ENCODE assay signal across 3 cellular contexts in the genomic region with DNA sequence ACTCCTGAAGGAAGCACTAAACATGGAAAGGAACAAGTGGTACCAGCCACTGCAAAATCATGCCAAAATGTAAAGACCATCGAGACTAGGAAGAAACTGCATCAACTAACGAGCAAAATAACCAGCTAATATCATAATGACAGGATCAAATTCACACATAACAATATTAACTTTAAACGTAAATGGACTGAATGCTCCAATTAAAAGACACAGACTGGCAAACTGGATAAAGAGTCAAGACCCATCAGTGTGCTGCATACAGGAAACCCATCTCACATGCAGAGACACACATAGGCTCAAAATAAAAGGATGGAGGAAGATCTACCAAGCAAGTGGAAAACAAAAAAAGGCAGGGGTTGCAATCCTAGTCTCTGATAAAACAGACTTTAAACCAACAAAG.
DNase-seq lines count a peak whose midpoint lies in the region; ATAC-seq, FAIRE-seq and TF ChIP-seq lines count a peak whose summit lies in the region.
"Not testable (repeated sequence)": the region's sequence is repeated elsewhere in the genome, so short reads cannot be mapped to it uniquely, and the experiment has no call there.

No MANE protein-coding gene starts in this region.

- not testable (repeated sequence) for H3K27me3 Mint-ChIP-seq in progenitor cell of endocrine pancreas

- not testable (repeated sequence) for H3K4me3 ChIP-seq in HEK293 (ENCODE audit: low read depth, low read length); K562

- H3K27me3 ChIP-seq in K562 (ENCODE audit: control insufficient read depth in 2 of 2, insufficient read depth in 2 of 2, low read length in 2 of 2), result not testable (repeated sequence)

- H3K4me1 Mint-ChIP-seq in progenitor cell of endocrine pancreas (ENCODE audit: low read depth), result not testable (repeated sequence)

- in situ Hi-C loops in K562 (cut with MboI), result not testable (repeated sequence)

- H3K9me3 ChIP-seq in HEK293 (ENCODE audit: control insufficient read depth, insufficient read depth, low read depth, low read length); K562 (replicated peaks; ENCODE audit: control insufficient read depth, insufficient read depth, low read depth, low read length): not testable (repeated sequence)

- not testable (repeated sequence) for TF ChIP-seq POLR2A in K562 (conservative IDR thresholded peaks at IDR 0.05)

- not testable (repeated sequence) for TF ChIP-seq CTCF in HEK293 (tag by site-specific recombination; IDR thresholded peaks at IDR 0.05); K562 (IDR thresholded peaks at IDR 0.05 in 2 of 3, conservative IDR thresholded peaks at IDR 0.05 in 1 of 3; ENCODE audit: insufficient read depth in 2 of 3, low read depth in 1 of 3, low read length in 3 of 3); progenitor cell of endocrine pancreas (IDR thresholded peaks at IDR 0.05; ENCODE audit: unreplicated experiment)

- H3K9ac ChIP-seq in K562 (ENCODE audit: insufficient read depth in 1 of 2, low read depth in 2 of 2, low read length in 2 of 2), result not testable (repeated sequence)

- not testable (repeated sequence) for H3K9me1 ChIP-seq in K562 (ENCODE audit: control insufficient read depth, insufficient read depth, low read length)

- H3K4me2 ChIP-seq in K562 (ENCODE audit: insufficient read depth, low read length), result not testable (repeated sequence)

- H3K27ac ChIP-seq in HEK293 (ENCODE audit: extremely low read depth, low read depth, low read length); K562 (ENCODE audit: extremely low read depth, low read depth, low read length): not testable (repeated sequence)

- not testable (repeated sequence) for TF ChIP-seq RAD21 in K562 (CRISPR knock-in tag; conservative IDR thresholded peaks at IDR 0.05 in 1 of 2, IDR thresholded peaks at IDR 0.05 in 1 of 2)

- not testable (repeated sequence) for H3K36me3 ChIP-seq in HEK293 (ENCODE audit: control insufficient read depth in 2 of 2, insufficient read depth in 1 of 2, low read length in 2 of 2); K562 (ENCODE audit: control insufficient read depth, insufficient read depth, low read length)

- ATAC-seq in K562, result not testable (repeated sequence)

- CTCF ChIA-PET in HEK293 (lab: Yijun Ruan, JAX); K562 (lab: Yijun Ruan, JAX; ENCODE audit: low intra/inter-chr PET ratio): not testable (repeated sequence)

- TF ChIP-seq EP300 in K562 (IDR thresholded peaks at IDR 0.05; ENCODE audit: low read length), result not testable (repeated sequence)

- WGBS in K562 (ENCODE audit: insufficient coverage, low coverage, missing lambda C conversion rate), result 65% methylated on average over 3 of the region's 3 CpGs

- DNase-seq in K562 (ENCODE audit: extremely low read depth in 1 of 4, low spot score in 3 of 4); progenitor cell of endocrine pancreas (ENCODE audit: low spot score, unreplicated experiment): not testable (repeated sequence)

- H3K79me2 ChIP-seq in K562 (ENCODE audit: control insufficient read depth, insufficient read depth, low read length), result not testable (repeated sequence)

- H3K27ac Mint-ChIP-seq in progenitor cell of endocrine pancreas, result peak overlapping the region; percentile 24

- H3K4me3 Mint-ChIP-seq in progenitor cell of endocrine pancreas (ENCODE audit: low read depth), result not testable (repeated sequence)

- not testable (repeated sequence) for BruUV-seq in K562 (replicated peaks; lab: Mats Ljungman, UMichigan)

- not testable (repeated sequence) for H3K9me3 Mint-ChIP-seq in progenitor cell of endocrine pancreas (ENCODE audit: low read depth)

- intact Hi-C loops in K562 (cut with micrococcal nuclease), result not testable (repeated sequence)

- H3K4me1 ChIP-seq in HEK293 (ENCODE audit: control insufficient read depth, insufficient read depth, low read length); K562 (replicated peaks in 1 of 2; ENCODE audit: control insufficient read depth in 2 of 2, insufficient read depth in 2 of 2, low read length in 2 of 2): not testable (repeated sequence)

- H3K36me3 Mint-ChIP-seq in progenitor cell of endocrine pancreas (ENCODE audit: insufficient read depth), result peaks cover 28% of the 10 kb centered on the region

- POLR2A ChIA-PET in HEK293 (lab: Yijun Ruan, JAX); K562 (lab: Yijun Ruan, JAX): not testable (repeated sequence)

- FAIRE-seq in K562 (lab: Jason Lieb, UNC), result not testable (repeated sequence)

- not testable (repeated sequence) for H4K20me1 ChIP-seq in K562 (replicated peaks; ENCODE audit: control insufficient read depth, insufficient read depth, low read length)

- not testable (repeated sequence) for H2AFZ ChIP-seq in K562 (ENCODE audit: low read depth, low read length)

TF ChIP-seq in HEK293, 187 proteins besides CTCF, POLR2A, EP300 and RAD21:
- peak; percentile 79 for TF ChIP-seq ZNF529 (tag by site-specific recombination; IDR thresholded peaks at IDR 0.05; ENCODE audit: insufficient replicate concordance)

TF ChIP-seq in K562, 482 proteins besides CTCF, POLR2A, EP300 and RAD21:
- TF ChIP-seq ZNF507 (tag; conservative IDR thresholded peaks at IDR 0.05), result peak; percentile 75
